17 cellular contexts compared by ENCODE assay signal in the genomic region with DNA sequence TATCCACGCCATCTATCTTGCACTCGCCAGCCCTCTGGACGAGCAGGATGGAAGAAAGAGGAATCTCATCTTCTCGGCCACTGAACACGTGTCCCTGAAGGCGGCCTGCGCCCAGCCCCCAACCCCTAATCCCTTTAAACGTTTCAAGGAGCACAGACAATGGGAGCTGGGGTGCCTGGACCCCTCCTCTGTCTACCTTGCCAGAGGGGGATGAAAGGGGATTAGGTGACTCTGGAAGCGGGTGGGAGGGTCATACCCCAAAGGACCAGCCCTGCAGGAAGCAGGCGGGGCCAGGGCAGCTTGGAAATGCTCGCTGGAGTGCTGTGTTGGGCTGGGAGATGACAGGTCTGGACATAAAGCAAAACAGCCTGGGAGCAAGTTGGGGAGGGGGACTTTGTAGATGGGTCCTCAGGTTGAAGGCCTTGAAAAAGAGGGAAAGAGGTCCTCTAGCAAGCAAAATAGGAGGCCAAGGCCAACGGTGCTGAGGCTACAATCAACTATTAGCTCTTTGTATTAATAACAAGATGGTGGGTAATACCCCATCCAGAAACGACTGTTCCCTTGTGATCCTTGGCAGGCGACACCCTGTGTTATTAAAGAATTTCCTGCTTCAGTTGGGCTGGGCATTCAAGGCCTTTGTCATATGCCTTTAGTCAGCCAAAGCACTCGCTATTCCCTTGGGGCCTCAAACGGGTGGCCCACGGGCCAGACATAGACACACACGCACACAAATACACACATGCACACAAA.
A peak's percentile ranks its signal among the peaks of the same experiment; 100 is the strongest.
DNase-seq lines count a peak whose midpoint lies in the region; ATAC-seq lines count a peak whose summit lies in the region.
"Had no signal": no experiment of that assay in that cellular context is flagged by ENCODE, and none has a peak within 500 bp of the region (broad histone marks: within the 10 kb centered on the region; RNA-seq: fewer than 3 reads in every experiment).

No MANE protein-coding gene starts in this region.

- DNase-seq in AG20443 (ENCODE audit: low spot score) = peak; percentile 7
- DNase-seq in GM03348 (ENCODE audit: low spot score) = peak; percentile 5
- DNase-seq in activated CD8-positive, alpha-beta memory T cell treated with anti-CD3 and anti-CD28 coated beads, Interleukin-2, amount 50 U/mL, for 48 hours = peak; percentile 36
- DNase-seq in neuronal stem cell (ENCODE audit: low spot score) = peak; percentile 95
- no peak for DNase-seq in NCI-H345 treated with DMSO at 0.1 percent for 48 hours (lab: John Stamatoyannopoulos, UW; ENCODE audit: unreplicated experiment)
- DNase-seq in OCI-M1 (lab: John Stamatoyannopoulos, UW) = no peak
- DNase-seq: activated CD4-positive, alpha-beta T cell treated with anti-CD3 and anti-CD28 coated beads, Interleukin-2, amount 10 ng/mL, durations not matched to agents 24 days and 14 days; activated naive CD4-positive, alpha-beta T cell; caudate nucleus; naive B cell; NCI-H2171; stimulated activated naive CD4-positive, alpha-beta T cell treated with Interleukin-2 at 50 U/mL for 16 hours; T-helper 1 cell had no signal

- no peaks in the 10 kb centered on the region for H3K36me3 ChIP-seq in neuronal stem cell (replicated peaks in 1 of 2; ENCODE audit: control insufficient read depth in 2 of 2, insufficient read depth in 2 of 2, low read length in 2 of 2)
- H3K36me3 ChIP-seq: Peyer's patch had no signal

- H3K27me3 ChIP-seq in neuronal stem cell (ENCODE audit: control insufficient read depth in 3 of 3, insufficient read depth in 3 of 3, low read depth in 1 of 3, low read length in 3 of 3) = peaks cover 0 to 2% (median 0%) of the 10 kb centered on the region in 3 experiments
- H3K27me3 ChIP-seq: Peyer's patch had no signal

- H2BK12ac ChIP-seq in neuronal stem cell (ENCODE audit: low read length) = no peak overlapping the region

- H3K18ac ChIP-seq in neuronal stem cell (ENCODE audit: low read length) = no peak overlapping the region

- H3K4me3 ChIP-seq in neuronal stem cell (ENCODE audit: low read length in 2 of 2) = no peak overlapping the region
- H3K4me3 ChIP-seq: Peyer's patch had no signal

- ATAC-seq in HG03175 (IDR thresholded peaks at IDR 0.05; ENCODE audit: unreplicated experiment) = no peak
- ATAC-seq: HCT116, right cardiac atrium had no signal

- no peak overlapping the region for H4K91ac ChIP-seq in neuronal stem cell (ENCODE audit: low read depth, low read length, poor library complexity)

- no peak overlapping the region for H3K14ac ChIP-seq in neuronal stem cell (ENCODE audit: low read length)

- H2BK5ac ChIP-seq in neuronal stem cell (ENCODE audit: low read length) = no peak overlapping the region

- H4K8ac ChIP-seq in neuronal stem cell (ENCODE audit: low read depth, low read length) = no peak overlapping the region

- H3K4ac ChIP-seq in neuronal stem cell (ENCODE audit: low read length) = no peak overlapping the region

- H3K9me3 ChIP-seq in neuronal stem cell (replicated peaks in 1 of 2; ENCODE audit: control insufficient read depth in 2 of 2, insufficient read depth in 1 of 2, low read depth in 1 of 2, low read length in 2 of 2) = no peaks in the 10 kb centered on the region
- H3K9me3 ChIP-seq: Peyer's patch had no signal

- no CpG with 5 or more reads among the region's 18 CpGs for WGBS in neuronal stem cell (ENCODE audit: extremely low coverage in 2 of 2, insufficient read length in 2 of 2, insufficient replicate concordance in 1 of 2), 2 donors

- H3K9ac ChIP-seq in neuronal stem cell (ENCODE audit: low read depth, low read length, poor library complexity) = no peak overlapping the region

- peak overlapping the region; percentile 60 for H3K27ac ChIP-seq in neuronal stem cell (replicated peaks; ENCODE audit: low read length)
- H3K27ac ChIP-seq: Peyer's patch had no signal

- no peak overlapping the region for H3K23ac ChIP-seq in neuronal stem cell (ENCODE audit: low read depth, low read length, poor library complexity)

- peaks cover 0 to 43% of the 10 kb centered on the region in 2 donors for H3K4me1 ChIP-seq in neuronal stem cell (ENCODE audit: control insufficient read depth in 2 of 2, insufficient read depth in 1 of 2, low read depth in 1 of 2, low read length in 2 of 2)
- H3K4me1 ChIP-seq: Peyer's patch had no signal

- H2BK15ac ChIP-seq in neuronal stem cell (ENCODE audit: low read length) = no peak overlapping the region

- H3K79me1 ChIP-seq in neuronal stem cell (ENCODE audit: low read depth, low read length) = no peaks in the 10 kb centered on the region

- H3K4me2 ChIP-seq in neuronal stem cell (ENCODE audit: insufficient read depth, low read length, poor library complexity, severe bottlenecking) = peak overlapping the region; percentile 38

- H2AFZ ChIP-seq in neuronal stem cell (ENCODE audit: low read length) = no peak overlapping the region

- no peak overlapping the region for H2BK120ac ChIP-seq in neuronal stem cell (ENCODE audit: low read depth, low read length)

- no peak overlapping the region for H2AK5ac ChIP-seq in neuronal stem cell (ENCODE audit: low read depth, low read length)

Comparison
In these comparisons a context has a peak if more than half of its experiments do, and no peak if none do; other contexts are left out.
1. DNase-seq: peak in AG20443 (single experiment), GM03348 (single experiment), activated CD8-positive, alpha-beta memory T cell treated with anti-CD3 and anti-CD28 coated beads, Interleukin-2, amount 50 U/mL, for 48 hours (single experiment) and neuronal stem cell (single experiment); none in NCI-H345 treated with DMSO at 0.1 percent for 48 hours (single experiment) and OCI-M1 (single experiment).